Comparison of ENCODE assay signal across 8 cellular contexts in genomic region chr20:57392130-57392445, GRCh38. TPM values are rescaled to one million over a fixed set of nuclear protein-coding genes. Genes with fewer than 3 reads are reported as not detected.
DNase-seq lines count a peak whose midpoint lies in the region; ATAC-seq and TF ChIP-seq lines count a peak whose summit lies in the region.

No MANE protein-coding gene starts in this region.

- H3K36me3 ChIP-seq in OCI-LY7 (ENCODE audit: insufficient read depth, low read length) (peaks cover 52% of the 10 kb centered on the region), trophoblast cell (ENCODE audit: control insufficient read depth in 1 of 2, insufficient read depth in 2 of 2, low read length in 2 of 2) (peaks cover 42 to 46% of the 10 kb centered on the region in 2 experiments)

- H3K4ac ChIP-seq in trophoblast cell (ENCODE audit: low read depth, low read length) = peak overlapping the region; percentile 0

- DNase-seq in ELR (ENCODE audit: low read depth) (peak; percentile 22), OCI-LY7 (ENCODE audit: low spot score) (no peak), erythroblast (lab: John Stamatoyannopoulos, UW) (peak; percentile 60 to 71), trophoblast cell (peak in 1 of 2 donors; percentile 23), NCI-H2227 treated with DMSO at 0.1 percent for 48 hours (lab: John Stamatoyannopoulos, UW) (no peak), NCI-H446 treated with DMSO at 0.1 percent for 48 hours (lab: John Stamatoyannopoulos, UW) (no peak), DMS153 (lab: John Stamatoyannopoulos, UW) (no peak)

- WGBS in trophoblast cell (ENCODE audit: extremely low coverage, insufficient coverage, insufficient read length) = no CpG with 5 or more reads among the region's 11 CpGs

- no peak overlapping the region for H2BK120ac ChIP-seq in trophoblast cell (ENCODE audit: insufficient read depth, low read length, poor library complexity)

- CTCF ChIA-PET in OCI-LY7 (lab: Charles Lee; ENCODE audit: unreplicated experiment) = interaction anchor here (0.8 to 1.2 kb wide), 2 partner anchors 41 to 81 kb away, joined by 3 to 4 read pairs; no protein-coding TSS in a partner anchor

- H3K79me1 ChIP-seq in trophoblast cell (ENCODE audit: low read length) = peaks cover 28% of the 10 kb centered on the region

- no peak overlapping the region for H2AK5ac ChIP-seq in trophoblast cell (ENCODE audit: low read length)

- H3K4me2 ChIP-seq in OCI-LY7 (ENCODE audit: low read length) (peak overlapping the region; percentile 91), trophoblast cell (ENCODE audit: low read length) (peak overlapping the region; percentile 84)

- H3K9me2 ChIP-seq in OCI-LY7 (ENCODE audit: insufficient read depth, low read length) = no peaks in the 10 kb centered on the region

- BruUV-seq in OCI-LY7 (replicated peaks; lab: Mats Ljungman, UMichigan) = TSS peak; percentile 64

- no peak for TF ChIP-seq CTCF in OCI-LY7 (conservative IDR thresholded peaks at IDR 0.05; ENCODE audit: low read length)

- H3K23ac ChIP-seq in trophoblast cell (ENCODE audit: low read length) = no peak overlapping the region

- POLR2A ChIA-PET in OCI-LY7 (lab: Charles Lee) = interaction anchor here (0.8 to 1.7 kb wide), 7 partner anchors 8 to 101 kb away, joined by 3 to 9 read pairs (median 6); no protein-coding TSS in a partner anchor

- H4K12ac ChIP-seq in trophoblast cell (ENCODE audit: low read depth, low read length) = no peak overlapping the region

- peaks cover 22% of the 10 kb centered on the region for H4K20me1 ChIP-seq in OCI-LY7 (ENCODE audit: insufficient read depth, low read length)

- peak overlapping the region; percentile 97 for H3K27ac ChIP-seq in OCI-LY7 (ENCODE audit: low read depth, low read length, poor library complexity, severe bottlenecking)
- no peak overlapping the region for H3K27ac ChIP-seq in trophoblast cell (ENCODE audit: low read depth, low read length)

- no peak overlapping the region for H2BK12ac ChIP-seq in trophoblast cell (ENCODE audit: low read length)

- peak overlapping the region; percentile 23 for H4K91ac ChIP-seq in trophoblast cell (ENCODE audit: low read depth, low read length)

- peak overlapping the region; percentile 77 for H3K9ac ChIP-seq in trophoblast cell (ENCODE audit: low read length)

- H3K79me2 ChIP-seq in OCI-LY7 (ENCODE audit: insufficient read depth, low read depth, low read length) (peaks cover 52% of the 10 kb centered on the region), trophoblast cell (ENCODE audit: control insufficient read depth, insufficient read depth, low read length, poor library complexity) (peaks cover 21% of the 10 kb centered on the region)

- H3K14ac ChIP-seq in trophoblast cell (ENCODE audit: low read length) = peak overlapping the region; percentile 64

- peak overlapping the region; percentile 76 for H3K18ac ChIP-seq in trophoblast cell (ENCODE audit: low read length)

- no peaks in the 10 kb centered on the region for H3K27me3 ChIP-seq in trophoblast cell (ENCODE audit: insufficient read depth, low read length)

- H3K9me3 ChIP-seq in OCI-LY7 (ENCODE audit: low read length) = no peaks in the 10 kb centered on the region
- H3K9me3 ChIP-seq in trophoblast cell (ENCODE audit: insufficient read depth, low read depth, low read length) = no peaks in the 10 kb centered on the region

- peak; percentile 1 for TF ChIP-seq POLR2A in erythroblast (IDR thresholded peaks at IDR 0.05; ENCODE audit: low read length)

- ATAC-seq in HG03565 (IDR thresholded peaks at IDR 0.05; ENCODE audit: unreplicated experiment) = no peak

- intact Hi-C loops in OCI-LY7 (cut with micrococcal nuclease; ENCODE audit: unreplicated experiment) = loop anchor here (5.0 to 10.0 kb wide), 2 partner anchors 290 to 1773 kb away; partner anchors contain the start of gene ZNF831

- H3K4me1 ChIP-seq in OCI-LY7 (ENCODE audit: insufficient read depth, low read length, poor library complexity, severe bottlenecking) (peaks cover 71% of the 10 kb centered on the region), trophoblast cell (ENCODE audit: control insufficient read depth in 1 of 2, insufficient read depth in 2 of 2, low read length in 2 of 2) (peaks cover 52 to 58% of the 10 kb centered on the region in 2 experiments)

- peak overlapping the region; percentile 54 for H2BK5ac ChIP-seq in trophoblast cell (ENCODE audit: low read depth, low read length, poor library complexity)

- H4K8ac ChIP-seq in trophoblast cell (ENCODE audit: low read depth, low read length) = no peak overlapping the region

- peak overlapping the region; percentile 99 for H3K4me3 ChIP-seq in OCI-LY7 (ENCODE audit: low read depth, low read length, poor library complexity, severe bottlenecking)
- H3K4me3 ChIP-seq in trophoblast cell (ENCODE audit: low read depth, low read length) = peak overlapping the region; percentile 69

- H2AFZ ChIP-seq in OCI-LY7 (ENCODE audit: low read length) (no peak overlapping the region), trophoblast cell (ENCODE audit: insufficient read depth, low read length, poor library complexity) (no peak overlapping the region)

RNA-seq across cellular contexts. Expression of gene RBM38, which starts 0.9 kb away (rescaled TPM):
- total RNA-seq in OCI-LY7 (2014; rRNA removed; shearing (Covaris generic)) = 136 and 174 TPM in 2 replicates
- 119 and 128 TPM in 2 replicates for total RNA-seq in OCI-LY7 (2022)
- polyA plus RNA-seq in trophoblast cell (2013) = 161 TPM in 2 replicates

RNA-seq across cellular contexts. Expression of gene RAE1, which starts 41.0 kb away (rescaled TPM):
- 50.5 and 55.0 TPM in 2 replicates for total RNA-seq in OCI-LY7 (2014; rRNA removed; shearing (Covaris generic))
- 57.4 and 58.2 TPM in 2 replicates for total RNA-seq in OCI-LY7 (2022)
- polyA plus RNA-seq in trophoblast cell (2013) = 18.8 and 19.7 TPM in 2 replicates

Comparison
In these comparisons a context has a peak if more than half of its experiments do, and no peak if none do; other contexts are left out.
1. DNase-seq: peak in ELR (single experiment) and erythroblast (2 of 2); none in OCI-LY7 (single experiment), NCI-H2227 treated with DMSO at 0.1 percent for 48 hours (single experiment), NCI-H446 treated with DMSO at 0.1 percent for 48 hours (single experiment) and DMS153 (single experiment).